ENCODE assay signal across 1 cellular context in the genomic region with DNA sequence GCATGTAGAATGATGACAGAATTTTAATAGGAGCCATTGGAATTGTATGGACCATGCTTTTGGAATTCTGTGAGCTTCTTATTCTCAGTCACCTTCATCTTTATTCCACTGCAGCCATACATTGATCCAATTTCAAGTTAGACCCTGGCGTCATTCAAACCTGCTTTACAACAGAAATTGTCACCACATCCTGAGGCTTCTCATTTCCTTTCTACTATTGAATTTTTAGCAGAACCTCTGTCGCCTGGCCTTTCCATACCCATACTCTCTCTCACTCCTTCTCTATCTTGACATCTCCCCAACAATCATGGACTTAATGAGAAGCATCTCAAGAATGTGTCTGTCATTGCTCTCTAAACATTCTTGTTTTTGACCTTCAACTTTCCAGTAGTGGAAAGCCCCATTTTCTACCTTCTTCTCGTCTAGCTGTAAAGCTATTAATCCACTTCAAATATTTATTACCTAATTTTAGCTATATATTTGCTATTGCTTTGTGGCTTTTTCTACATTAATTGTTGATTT.
TF ChIP-seq lines count a peak whose summit lies in the region.

No MANE protein-coding gene starts in this region.

TF ChIP-seq in GM23338, 12 proteins besides CTCF, POLR2A, EP300 and RAD21 (continued from another document):
- TF ChIP-seq, protein P1, sequence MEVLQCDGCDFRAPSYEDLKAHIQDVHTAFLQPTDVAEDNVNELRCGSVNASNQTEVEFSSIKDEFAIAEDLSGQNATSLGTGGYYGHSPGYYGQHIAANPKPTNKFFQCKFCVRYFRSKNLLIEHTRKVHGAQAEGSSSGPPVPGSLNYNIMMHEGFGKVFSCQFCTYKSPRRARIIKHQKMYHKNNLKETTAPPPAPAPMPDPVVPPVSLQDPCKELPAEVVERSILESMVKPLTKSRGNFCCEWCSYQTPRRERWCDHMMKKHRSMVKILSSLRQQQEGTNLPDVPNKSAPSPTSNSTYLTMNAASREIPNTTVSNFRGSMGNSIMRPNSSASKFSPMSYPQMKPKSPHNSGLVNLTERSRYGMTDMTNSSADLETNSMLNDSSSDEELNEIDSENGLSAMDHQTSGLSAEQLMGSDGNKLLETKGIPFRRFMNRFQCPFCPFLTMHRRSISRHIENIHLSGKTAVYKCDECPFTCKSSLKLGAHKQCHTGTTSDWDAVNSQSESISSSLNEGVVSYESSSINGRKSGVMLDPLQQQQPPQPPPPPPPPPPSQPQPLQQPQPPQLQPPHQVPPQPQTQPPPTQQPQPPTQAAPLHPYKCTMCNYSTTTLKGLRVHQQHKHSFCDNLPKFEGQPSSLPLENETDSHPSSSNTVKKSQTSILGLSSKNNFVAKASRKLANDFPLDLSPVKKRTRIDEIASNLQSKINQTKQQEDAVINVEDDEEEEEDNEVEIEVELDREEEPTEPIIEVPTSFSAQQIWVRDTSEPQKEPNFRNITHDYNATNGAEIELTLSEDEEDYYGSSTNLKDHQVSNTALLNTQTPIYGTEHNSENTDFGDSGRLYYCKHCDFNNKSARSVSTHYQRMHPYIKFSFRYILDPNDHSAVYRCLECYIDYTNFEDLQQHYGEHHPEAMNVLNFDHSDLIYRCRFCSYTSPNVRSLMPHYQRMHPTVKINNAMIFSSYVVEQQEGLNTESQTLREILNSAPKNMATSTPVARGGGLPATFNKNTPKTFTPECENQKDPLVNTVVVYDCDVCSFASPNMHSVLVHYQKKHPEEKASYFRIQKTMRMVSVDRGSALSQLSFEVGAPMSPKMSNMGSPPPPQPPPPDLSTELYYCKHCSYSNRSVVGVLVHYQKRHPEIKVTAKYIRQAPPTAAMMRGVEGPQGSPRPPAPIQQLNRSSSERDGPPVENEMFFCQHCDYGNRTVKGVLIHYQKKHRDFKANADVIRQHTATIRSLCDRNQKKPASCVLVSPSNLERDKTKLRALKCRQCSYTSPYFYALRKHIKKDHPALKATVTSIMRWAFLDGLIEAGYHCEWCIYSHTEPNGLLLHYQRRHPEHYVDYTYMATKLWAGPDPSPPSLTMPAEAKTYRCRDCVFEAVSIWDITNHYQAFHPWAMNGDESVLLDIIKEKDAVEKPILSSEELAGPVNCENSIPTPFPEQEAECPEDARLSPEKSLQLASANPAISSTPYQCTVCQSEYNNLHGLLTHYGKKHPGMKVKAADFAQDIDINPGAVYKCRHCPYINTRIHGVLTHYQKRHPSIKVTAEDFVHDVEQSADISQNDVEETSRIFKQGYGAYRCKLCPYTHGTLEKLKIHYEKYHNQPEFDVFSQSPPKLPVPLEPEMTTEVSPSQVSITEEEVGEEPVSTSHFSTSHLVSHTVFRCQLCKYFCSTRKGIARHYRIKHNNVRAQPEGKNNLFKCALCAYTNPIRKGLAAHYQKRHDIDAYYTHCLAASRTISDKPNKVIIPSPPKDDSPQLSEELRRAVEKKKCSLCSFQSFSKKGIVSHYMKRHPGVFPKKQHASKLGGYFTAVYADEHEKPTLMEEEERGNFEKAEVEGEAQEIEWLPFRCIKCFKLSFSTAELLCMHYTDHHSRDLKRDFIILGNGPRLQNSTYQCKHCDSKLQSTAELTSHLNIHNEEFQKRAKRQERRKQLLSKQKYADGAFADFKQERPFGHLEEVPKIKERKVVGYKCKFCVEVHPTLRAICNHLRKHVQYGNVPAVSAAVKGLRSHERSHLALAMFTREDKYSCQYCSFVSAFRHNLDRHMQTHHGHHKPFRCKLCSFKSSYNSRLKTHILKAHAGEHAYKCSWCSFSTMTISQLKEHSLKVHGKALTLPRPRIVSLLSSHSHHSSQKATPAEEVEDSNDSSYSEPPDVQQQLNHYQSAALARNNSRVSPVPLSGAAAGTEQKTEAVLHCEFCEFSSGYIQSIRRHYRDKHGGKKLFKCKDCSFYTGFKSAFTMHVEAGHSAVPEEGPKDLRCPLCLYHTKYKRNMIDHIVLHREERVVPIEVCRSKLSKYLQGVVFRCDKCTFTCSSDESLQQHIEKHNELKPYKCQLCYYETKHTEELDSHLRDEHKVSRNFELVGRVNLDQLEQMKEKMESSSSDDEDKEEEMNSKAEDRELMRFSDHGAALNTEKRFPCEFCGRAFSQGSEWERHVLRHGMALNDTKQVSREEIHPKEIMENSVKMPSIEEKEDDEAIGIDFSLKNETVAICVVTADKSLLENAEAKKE (CRISPR knock-in tag; IDR thresholded peaks at IDR 0.05) = 0 out of 2 replicates have a peak, but pooled peaks have one; percentile 35
